In genomic region chr19:58520257-58520599, GRCh38 we compare ENCODE assay signal across 8 cellular contexts. TPM values are rescaled to one million over a fixed set of nuclear protein-coding genes. Genes with fewer than 3 reads are reported as not detected.
DNase-seq lines count a peak whose midpoint lies in the region; ATAC-seq and TF ChIP-seq lines count a peak whose summit lies in the region.

No MANE protein-coding gene starts in this region.

- no peaks in the 10 kb centered on the region for H3K27me3 Mint-ChIP-seq in activated naive CD8-positive, alpha-beta T cell treated with anti-CD3 and anti-CD28 coated beads, Interleukin-2, amount 10 ng/mL, durations not matched to agents 7 days and 5 days

- intact Hi-C loops in stomach (cut with DNase I; ENCODE audit: low total_unique reads): no loop called here
- intact Hi-C loops in left colon (cut with DNase I, micrococcal nuclease): no loop called here

- H3K27ac ChIP-seq in HUES6 (ENCODE audit: low read depth, low read length) (peak overlapping the region; percentile 94; the same call in 1 of the 2 replicates), iPS-20b (ENCODE audit: low read length) (no peak overlapping the region), stomach (peak overlapping the region; percentile 96 to 100 (median 98))

- H3K36me3 ChIP-seq in HUES6 (ENCODE audit: control insufficient read depth, insufficient read depth, low read length) (peaks cover 16% of the 10 kb centered on the region), iPS-20b (ENCODE audit: insufficient read depth, low read depth, low read length) (peaks cover 4% of the 10 kb centered on the region; the same call in 1 of the 2 replicates), stomach (peaks cover 16 to 24% (median 22%) of the 10 kb centered on the region in 4 donors)

- POLR2A ChIA-PET in activated naive CD8-positive, alpha-beta T cell treated with anti-CD3 and anti-CD28 coated beads, Interleukin-2, amount 10 ng/mL, durations not matched to agents 7 days and 5 days (lab: Charles Lee): interaction anchor here (0.6 to 4.3 kb wide), 27 partner anchors 8 to 656 kb away, joined by 3 to 63 read pairs (median 6); partner anchors contain the start of genes CHMP2A, TRIM28, UBE2M and ZNF135

- peaks cover 17% of the 10 kb centered on the region for H3K36me3 Mint-ChIP-seq in activated naive CD8-positive, alpha-beta T cell treated with anti-CD3 and anti-CD28 coated beads, Interleukin-2, amount 10 ng/mL, durations not matched to agents 7 days and 5 days

- H3K9ac ChIP-seq in HUES6 (ENCODE audit: low read length) (peak overlapping the region; percentile 93), iPS-20b (ENCODE audit: low read depth, low read length) (peak overlapping the region; percentile 93; the same call in 1 of the 2 replicates)

- no peak for TF ChIP-seq EP300 in stomach (IDR thresholded peaks at IDR 0.05)

- no peaks in the 10 kb centered on the region for H3K9me3 Mint-ChIP-seq in activated naive CD8-positive, alpha-beta T cell treated with anti-CD3 and anti-CD28 coated beads, Interleukin-2, amount 10 ng/mL, durations not matched to agents 7 days and 5 days

- peaks cover 31% of the 10 kb centered on the region for H3K4me1 Mint-ChIP-seq in activated naive CD8-positive, alpha-beta T cell treated with anti-CD3 and anti-CD28 coated beads, Interleukin-2, amount 10 ng/mL, durations not matched to agents 7 days and 5 days

- WGBS in stomach, 5 donors: 3 to 13% (median 7%) methylated on average over 6 to 7 of the region's 7 CpGs

- ATAC-seq in activated naive CD8-positive, alpha-beta T cell treated with anti-CD3 and anti-CD28 coated beads, Interleukin-2, amount 10 ng/mL, durations not matched to agents 7 days and 5 days (ENCODE audit: low read depth): no peak
- no peak for ATAC-seq in left colon

- H3K9me3 ChIP-seq in HUES6 (ENCODE audit: control insufficient read depth, insufficient read depth, low read depth, low read length): no peaks in the 10 kb centered on the region
- no peaks in the 10 kb centered on the region for H3K9me3 ChIP-seq in iPS-20b (ENCODE audit: insufficient read depth, low read depth, low read length)
- no peaks in the 10 kb centered on the region for H3K9me3 ChIP-seq in stomach

- no peak for DNase-seq in activated naive CD8-positive, alpha-beta T cell treated with anti-CD3 and anti-CD28 coated beads, Interleukin-2, amount 10 ng/mL, durations not matched to agents 7 days and 5 days
- DNase-seq in stomach (no peak), C1 segment of cervical spinal cord (lab: John Stamatoyannopoulos, UW) (no peak), NCI-H1436 treated with DMSO at 0.1 percent for 48 hours (lab: John Stamatoyannopoulos, UW) (no peak), left colon (no peak), retina (no peak)

- H3K4me3 ChIP-seq in HUES6 (ENCODE audit: low read depth, low read length) (peak overlapping the region; percentile 89), iPS-20b (ENCODE audit: low read length) (peak overlapping the region; percentile 73), stomach (peak overlapping the region; percentile 80 to 94 (median 86))

- H3K4me3 Mint-ChIP-seq in activated naive CD8-positive, alpha-beta T cell treated with anti-CD3 and anti-CD28 coated beads, Interleukin-2, amount 10 ng/mL, durations not matched to agents 7 days and 5 days: peak overlapping the region; percentile 99

- peaks cover 35% of the 10 kb centered on the region for H3K4me1 ChIP-seq in HUES6 (ENCODE audit: control insufficient read depth, insufficient read depth, low read length)
- H3K4me1 ChIP-seq in iPS-20b (ENCODE audit: insufficient read depth, low read length): peaks cover 26% of the 10 kb centered on the region; the same call in 1 of the 2 replicates
- H3K4me1 ChIP-seq in stomach: peaks cover 22 to 55% (median 47%) of the 10 kb centered on the region in 4 donors

- H3K27ac Mint-ChIP-seq in activated naive CD8-positive, alpha-beta T cell treated with anti-CD3 and anti-CD28 coated beads, Interleukin-2, amount 10 ng/mL, durations not matched to agents 7 days and 5 days: peak overlapping the region; percentile 92

- no peak for TF ChIP-seq POLR2A in stomach (IDR thresholded peaks at IDR 0.05)

- H3K27me3 ChIP-seq in HUES6 (ENCODE audit: control insufficient read depth, insufficient read depth, low read length) (no peaks in the 10 kb centered on the region), iPS-20b (ENCODE audit: insufficient read depth, low read length) (no peaks in the 10 kb centered on the region), stomach (no peaks in the 10 kb centered on the region)

- TF ChIP-seq CTCF in stomach (IDR thresholded peaks at IDR 0.05): no peak

RNA-seq across cellular contexts. Expression of gene ZBTB45, which starts 0.6 kb away (rescaled TPM):
- 10 to 100 TPM; 18.9 to 19.5 TPM for total RNA-seq in activated naive CD8-positive, alpha-beta T cell treated with anti-CD3 and anti-CD28 coated beads, Interleukin-2, amount 10 ng/mL, durations not matched to agents 7 days and 5 days
- 10 to 100 TPM in 3 of 5 donors, 1 to 10 TPM in 1, not detected in 1; 2.4 to 49.0 (median 20.1) TPM for total RNA-seq in stomach
- polyA plus RNA-seq in stomach: 1 to 10 TPM; 5.6 to 8.2 (median 6.6) TPM
- total RNA-seq in left colon: 10 to 100 TPM; 13.7 to 14.3 TPM

RNA-seq across cellular contexts. Expression of gene SLC27A5, which starts 8.4 kb away (rescaled TPM):
- 10 to 100 TPM; 13.7 to 15.4 TPM for total RNA-seq in activated naive CD8-positive, alpha-beta T cell treated with anti-CD3 and anti-CD28 coated beads, Interleukin-2, amount 10 ng/mL, durations not matched to agents 7 days and 5 days
- total RNA-seq in stomach (1 to 10 TPM in 3 of 5 donors, under 1 TPM in 1, not detected in 1; 0.87 to 3.3 (median 1.3) TPM), left colon (1 to 10 TPM; 2.8 to 4.6 TPM)
- 10 to 100 TPM in 2 of 3 donors, 1 to 10 TPM in 1; 8.4 to 18.4 (median 16.0) TPM for polyA plus RNA-seq in stomach

RNA-seq across cellular contexts. Expression of gene TRIM28, which starts 23.6 kb away (rescaled TPM):
- total RNA-seq in activated naive CD8-positive, alpha-beta T cell treated with anti-CD3 and anti-CD28 coated beads, Interleukin-2, amount 10 ng/mL, durations not matched to agents 7 days and 5 days: 100 to 1,000 TPM; 409 to 412 TPM
- total RNA-seq in stomach: 100 to 1,000 TPM in 4 of 5 donors, 10 to 100 TPM in 1; 95.5 to 923 (median 243) TPM
- 100 to 1,000 TPM; 143 to 200 (median 171) TPM for polyA plus RNA-seq in stomach
- 100 to 1,000 TPM; 171 to 184 TPM for total RNA-seq in left colon

RNA-seq across cellular contexts. Expression of gene CHMP2A, which starts 34.7 kb away (rescaled TPM):
- total RNA-seq in activated naive CD8-positive, alpha-beta T cell treated with anti-CD3 and anti-CD28 coated beads, Interleukin-2, amount 10 ng/mL, durations not matched to agents 7 days and 5 days: 100 to 1,000 TPM in 1 of 2 experiments, 10 to 100 TPM in 1; 99.0 to 111 TPM
- total RNA-seq in stomach (100 to 1,000 TPM in 2 of 5 donors, 10 to 100 TPM in 3; 55.8 to 260 (median 89.0) TPM), left colon (100 to 1,000 TPM; 204 to 215 TPM)
- polyA plus RNA-seq in stomach: 100 to 1,000 TPM; 195 to 338 (median 235) TPM

RNA-seq across cellular contexts. Expression of gene UBE2M, which starts 38.2 kb away (rescaled TPM):
- 10 to 100 TPM; 79.5 to 81.2 TPM for total RNA-seq in activated naive CD8-positive, alpha-beta T cell treated with anti-CD3 and anti-CD28 coated beads, Interleukin-2, amount 10 ng/mL, durations not matched to agents 7 days and 5 days
- 10 to 100 TPM in 3 of 5 donors, 1 to 10 TPM in 1, not detected in 1; 9.8 to 35.3 (median 27.1) TPM for total RNA-seq in stomach
- polyA plus RNA-seq in stomach: 10 to 100 TPM; 35.5 to 51.5 (median 41.9) TPM
- total RNA-seq in left colon: 10 to 100 TPM; 55.8 to 70.4 TPM
